Comparison of ENCODE assay signal across 7 cellular contexts in genomic region chr5:172641359-172642045, GRCh38. TPM values are rescaled to one million over a fixed set of nuclear protein-coding genes. Genes with fewer than 3 reads are reported as not detected.
DNase-seq lines count a peak whose midpoint lies in the region; ATAC-seq and TF ChIP-seq lines count a peak whose summit lies in the region.

No MANE protein-coding gene starts in this region.

- no peaks in the 10 kb centered on the region for H3K36me3 Mint-ChIP-seq in mesothelial cell of epicardium

- H3K9me3 Mint-ChIP-seq in mesothelial cell of epicardium: no peaks in the 10 kb centered on the region

- DNase-seq in mesothelial cell of epicardium (ENCODE audit: low spot score in 2 of 2, unreplicated experiment in 2 of 2): peak in 1 of 2 experiments; percentile 47
- DNase-seq in germinal center (ENCODE audit: low spot score): no peak
- DNase-seq in activated naive CD4-positive, alpha-beta T cell treated with anti-CD3 and anti-CD28 coated beads, Interleukin-2, amount 50 U/mL, for 16 hours: no peak

- H3K79me2 ChIP-seq in KMS-11 (ENCODE audit: insufficient read depth, low read depth): no peaks in the 10 kb centered on the region

- peak overlapping the region; percentile 36 for H3K4me2 ChIP-seq in KMS-11

- H3K4me3 Mint-ChIP-seq in mesothelial cell of epicardium: peak overlapping the region; percentile 66

- ATAC-seq in GM19397 (IDR thresholded peaks at IDR 0.05; ENCODE audit: unreplicated experiment): peak; percentile 24
- no peak for ATAC-seq in HG03045 (IDR thresholded peaks at IDR 0.05; ENCODE audit: unreplicated experiment)

- peak overlapping the region; percentile 54 for H2AFZ ChIP-seq in KMS-11 (ENCODE audit: low read depth)

- TF ChIP-seq CTCF in KMS-11 (conservative IDR thresholded peaks at IDR 0.05; ENCODE audit: low read depth, low read length) (no peak), mesothelial cell of epicardium (IDR thresholded peaks at IDR 0.05; ENCODE audit: unreplicated experiment) (no peak)

- H3K27ac ChIP-seq in KMS-11 (no peak overlapping the region), cingulate gyrus (ENCODE audit: low read depth, low read length) (peak overlapping the region; percentile 71)

- H3K4me1 Mint-ChIP-seq in mesothelial cell of epicardium: peaks cover 7% of the 10 kb centered on the region

- H3K27me3 Mint-ChIP-seq in mesothelial cell of epicardium (ENCODE audit: low read depth): peaks cover 38% of the 10 kb centered on the region

- H3K4me3 ChIP-seq in KMS-11 (IDR thresholded peaks at IDR 0.05; ENCODE audit: insufficient read depth, low read depth, low read length): no peak overlapping the region

- H3K27me3 ChIP-seq in KMS-11 (ENCODE audit: insufficient read depth, low read depth): no peaks in the 10 kb centered on the region; the same call in 1 of the 2 replicates

- H3K9ac ChIP-seq in KMS-11: no peak overlapping the region

- H3K36me3 ChIP-seq in KMS-11 (ENCODE audit: insufficient read depth): no peaks in the 10 kb centered on the region

- no peak overlapping the region for H3K27ac Mint-ChIP-seq in mesothelial cell of epicardium

- no peaks in the 10 kb centered on the region for H4K20me1 ChIP-seq in KMS-11 (ENCODE audit: insufficient read depth)

- H3K4me1 ChIP-seq in KMS-11 (ENCODE audit: low read depth, poor library complexity, severe bottlenecking): peaks cover 4% of the 10 kb centered on the region

RNA-seq across cellular contexts. Expression of gene NEURL1B, which starts 0.4 kb away (rescaled TPM):
- 10.9 to 11.8 TPM (median 11.7 TPM) in 3 replicates for total RNA-seq in mesothelial cell of epicardium
